In the genomic region with DNA sequence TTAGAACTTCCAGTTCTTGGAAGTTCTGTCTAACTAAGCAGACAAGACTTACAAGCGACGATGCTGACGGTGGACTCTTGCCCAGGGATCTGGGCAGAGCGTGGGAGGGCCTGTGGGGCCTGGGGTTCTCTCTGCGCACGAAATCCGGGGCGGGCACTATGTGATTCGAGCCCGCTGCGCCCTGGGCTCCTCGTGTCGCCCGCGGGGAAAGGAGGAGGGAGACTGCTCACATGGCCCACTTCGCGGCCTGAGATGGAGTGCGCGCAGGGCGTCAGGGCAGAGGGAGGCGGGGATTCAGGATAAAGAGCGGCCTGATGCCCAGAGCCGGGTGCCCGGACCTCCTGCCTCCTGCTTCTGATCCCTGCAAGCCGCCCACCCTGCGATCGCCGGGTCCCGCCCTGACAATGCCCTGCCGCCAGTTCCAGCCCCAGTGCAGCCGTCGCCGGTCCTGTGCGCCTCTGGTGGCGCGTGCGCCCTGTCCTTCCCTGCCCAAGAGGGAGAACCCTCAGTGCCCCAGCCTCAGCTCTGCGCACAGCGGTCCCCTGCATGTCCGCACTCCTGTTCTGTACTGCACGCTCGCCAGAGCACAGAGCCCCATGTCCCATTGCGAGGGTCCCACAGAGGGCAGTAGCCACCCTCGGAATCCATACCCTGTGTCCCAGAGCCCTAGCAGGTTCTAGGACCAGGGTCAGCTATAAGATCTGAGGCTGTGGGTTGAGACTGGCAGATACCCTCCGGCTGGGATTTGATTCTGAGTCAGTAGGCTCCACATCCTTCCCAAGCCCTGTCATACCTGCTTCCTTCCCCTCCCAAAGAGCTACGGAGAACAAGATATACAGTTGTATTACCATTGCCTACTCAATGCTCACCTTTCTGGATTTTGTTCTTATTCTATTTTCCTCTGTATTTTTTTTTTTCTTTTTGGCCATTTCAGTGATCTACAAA, we compare ENCODE assay signal across 8 cellular contexts.
A peak's percentile ranks its signal among the peaks of the same experiment; 100 is the strongest.
DNase-seq lines count a peak whose midpoint lies in the region; ATAC-seq and TF ChIP-seq lines count a peak whose summit lies in the region.

No MANE protein-coding gene starts in this region.

- intact Hi-C loops in left colon (cut with DNase I, micrococcal nuclease) = no loop called here
- intact Hi-C loops in stomach (cut with DNase I; ENCODE audit: low total_unique reads) = no loop called here

- H3K36me3 ChIP-seq in MG63 = no peaks in the 10 kb centered on the region
- H3K36me3 ChIP-seq in stomach = no peaks in the 10 kb centered on the region

- H3K9me3 ChIP-seq in MG63 (no peaks in the 10 kb centered on the region), stomach (no peaks in the 10 kb centered on the region)

- peaks cover 0 to 10% (median 8%) of the 10 kb centered on the region in 4 donors for H3K4me1 ChIP-seq in stomach

- no peak for TF ChIP-seq EP300 in stomach (IDR thresholded peaks at IDR 0.05)

- DNase-seq in AG08396 (ENCODE audit: low spot score) (peak; percentile 8), MG63 (peak; percentile 25), astrocyte of the spinal cord (ENCODE audit: low read depth, low spot score) (peak; percentile 39), left colon (peak; percentile 20 to 44), stomach (no peak), NCI-H1105 treated with DMSO at 0.1 percent for 48 hours (lab: John Stamatoyannopoulos, UW) (no peak)

- H3K27me3 ChIP-seq in MG63 (peaks cover 21% of the 10 kb centered on the region), stomach (peaks cover 5 to 17% (median 9%) of the 10 kb centered on the region in 3 donors)

- TF ChIP-seq POLR2A in stomach (IDR thresholded peaks at IDR 0.05) = no peak

- 3 to 9% (median 6%) methylated on average over 35 to 46 of the region's 46 CpGs for WGBS in stomach, 5 donors

- H3K4me3 ChIP-seq in MG63 (peak overlapping the region; percentile 13; the same call in 1 of the 2 replicates), astrocyte of the spinal cord (ENCODE audit: low read depth, low read length) (peak overlapping the region; percentile 35), stomach (peak overlapping the region; percentile 13 to 36 (median 26))

- TF ChIP-seq CTCF in astrocyte of the spinal cord (IDR thresholded peaks at IDR 0.05; ENCODE audit: low read depth, low read length) (peak; percentile 19), stomach (IDR thresholded peaks at IDR 0.05) (no peak)

- in situ Hi-C loops in astrocyte of the spinal cord (cut with HindIII; ENCODE audit: low sequenced_read_pairs) = no loop called here

- ATAC-seq in left colon (peak; percentile 31), HG02840 (IDR thresholded peaks at IDR 0.05; ENCODE audit: low FRiP score, unreplicated experiment) (no peak), GM18868 (IDR thresholded peaks at IDR 0.05; ENCODE audit: unreplicated experiment) (no peak)

- H3K27ac ChIP-seq in stomach = no peak overlapping the region

Comparison
In these comparisons a context has a peak if more than half of its experiments do, and no peak if none do; other contexts are left out.
1. DNase-seq: peak in AG08396 (single experiment), MG63 (single experiment), astrocyte of the spinal cord (single experiment) and left colon (2 of 2); none in stomach (single experiment) and NCI-H1105 treated with DMSO at 0.1 percent for 48 hours (single experiment).
2. Peak in every context shown above with its lines, with median percentiles within 50 percentile points of each other: H3K4me3 ChIP-seq.